Comparison of ENCODE assay signal across 6 cellular contexts in the genomic region with DNA sequence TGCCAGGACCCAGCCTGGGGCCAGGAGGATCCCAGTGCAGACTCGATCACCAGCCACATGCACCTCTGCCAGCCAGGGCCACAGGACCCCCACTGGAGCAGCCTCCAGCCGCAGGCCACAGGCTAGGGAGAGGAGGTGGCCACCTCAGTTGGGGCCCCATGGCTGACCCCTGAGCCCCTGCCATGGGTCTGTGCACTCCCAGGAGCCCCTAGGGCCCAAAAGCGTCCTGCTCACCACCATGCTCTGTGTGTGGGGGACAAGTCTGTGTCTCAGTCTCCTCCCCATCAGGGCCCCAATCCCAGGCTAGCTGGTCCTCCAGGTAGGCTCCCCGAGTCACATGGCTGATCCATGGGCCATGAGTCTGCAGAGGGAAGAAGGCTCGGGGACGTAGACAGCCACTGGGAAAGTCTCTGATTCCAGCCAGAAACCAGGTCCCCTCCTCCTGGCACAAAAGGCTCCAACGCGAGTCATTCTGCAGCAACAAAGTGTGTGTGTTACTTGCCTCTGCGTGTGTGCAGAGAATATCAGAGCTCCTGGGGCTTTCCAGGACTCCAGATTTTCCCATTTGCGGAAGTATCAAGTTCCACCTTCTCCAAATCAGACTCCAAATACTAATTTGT. TPM values are rescaled to one million over a fixed set of nuclear protein-coding genes. Genes with fewer than 3 reads are reported as not detected.
DNase-seq lines count a peak whose midpoint lies in the region; ATAC-seq lines count a peak whose summit lies in the region.

No MANE protein-coding gene starts in this region.

- DNase-seq in activated CD8-positive, alpha-beta T cell treated with anti-CD3 and anti-CD28 coated beads, Interleukin-2, amount 10 ng/mL, durations not matched to agents 7 days and 5 days = no peak
- peak in 1 of 2 donors; percentile 44 for DNase-seq in left colon
- no peak for DNase-seq in OCI-M2 (lab: John Stamatoyannopoulos, UW; ENCODE audit: unreplicated experiment)
- DNase-seq in GM19240 (ENCODE audit: insufficient read length, low spot score) = no peak
- DNase-seq in effector CD8-positive, alpha-beta T cell (lab: John Stamatoyannopoulos, UW) = no peak

- H3K9me3 Mint-ChIP-seq in activated CD8-positive, alpha-beta T cell treated with anti-CD3 and anti-CD28 coated beads, Interleukin-2, amount 10 ng/mL, durations not matched to agents 7 days and 5 days (ENCODE audit: insufficient read depth) = no peaks in the 10 kb centered on the region

- peaks cover 6% of the 10 kb centered on the region for H3K27me3 Mint-ChIP-seq in activated CD8-positive, alpha-beta T cell treated with anti-CD3 and anti-CD28 coated beads, Interleukin-2, amount 10 ng/mL, durations not matched to agents 7 days and 5 days (ENCODE audit: low read depth)

- POLR2A ChIA-PET in activated CD8-positive, alpha-beta T cell treated with anti-CD3 and anti-CD28 coated beads, Interleukin-2, amount 10 ng/mL, durations not matched to agents 7 days and 5 days (lab: Charles Lee) = interaction anchor here (0.6 to 6.9 kb wide), 17 partner anchors 10 to 188 kb away, joined by 3 to 46 read pairs (median 5); a partner anchor contains a TSS

- peak; percentile 4 for ATAC-seq in GM21529 (IDR thresholded peaks at IDR 0.05; ENCODE audit: unreplicated experiment)
- ATAC-seq in activated CD8-positive, alpha-beta T cell treated with anti-CD3 and anti-CD28 coated beads, Interleukin-2, amount 10 ng/mL, durations not matched to agents 7 days and 5 days = no peak
- ATAC-seq in left colon = peak; percentile 5

- CTCF ChIA-PET in activated CD8-positive, alpha-beta T cell treated with anti-CD3 and anti-CD28 coated beads, Interleukin-2, amount 10 ng/mL, durations not matched to agents 7 days and 5 days (lab: Charles Lee) = interaction anchor here (0.6 to 6.0 kb wide), 49 partner anchors 9 to 327 kb away, joined by 3 to 71 read pairs (median 4); a partner anchor contains a TSS

- H3K27ac Mint-ChIP-seq in activated CD8-positive, alpha-beta T cell treated with anti-CD3 and anti-CD28 coated beads, Interleukin-2, amount 10 ng/mL, durations not matched to agents 7 days and 5 days = peak overlapping the region; percentile 85

- intact Hi-C loops in left colon (cut with DNase I, micrococcal nuclease) = loop anchor here in 1 of 2 donors (10.0 kb wide), 1 partner anchor 157 kb away; a partner anchor contains a TSS

- peak overlapping the region; percentile 74 for H3K4me3 Mint-ChIP-seq in activated CD8-positive, alpha-beta T cell treated with anti-CD3 and anti-CD28 coated beads, Interleukin-2, amount 10 ng/mL, durations not matched to agents 7 days and 5 days

- H3K4me1 Mint-ChIP-seq in activated CD8-positive, alpha-beta T cell treated with anti-CD3 and anti-CD28 coated beads, Interleukin-2, amount 10 ng/mL, durations not matched to agents 7 days and 5 days (ENCODE audit: low read depth) = peaks cover 17% of the 10 kb centered on the region

- no peaks in the 10 kb centered on the region for H3K36me3 Mint-ChIP-seq in activated CD8-positive, alpha-beta T cell treated with anti-CD3 and anti-CD28 coated beads, Interleukin-2, amount 10 ng/mL, durations not matched to agents 7 days and 5 days (ENCODE audit: low read depth)

RNA-seq across cellular contexts. Expression of a gene that starts 6.1 kb away (rescaled TPM):
- total RNA-seq in activated CD8-positive, alpha-beta T cell treated with anti-CD3 and anti-CD28 coated beads, Interleukin-2, amount 10 ng/mL, durations not matched to agents 7 days and 5 days = not detected
- 100 to 1,000 TPM; 409 to 428 TPM for total RNA-seq in left colon

RNA-seq across cellular contexts. Expression of a gene that starts 8.3 kb away (rescaled TPM):
- total RNA-seq in activated CD8-positive, alpha-beta T cell treated with anti-CD3 and anti-CD28 coated beads, Interleukin-2, amount 10 ng/mL, durations not matched to agents 7 days and 5 days = 1 to 10 TPM in 1 of 2 experiments, under 1 TPM in 1; 0.95 to 1.3 TPM
- total RNA-seq in left colon = 1 to 10 TPM; 8.1 to 9.7 TPM

RNA-seq across cellular contexts. Expression of a gene that starts 24.1 kb away (rescaled TPM):
- total RNA-seq in activated CD8-positive, alpha-beta T cell treated with anti-CD3 and anti-CD28 coated beads, Interleukin-2, amount 10 ng/mL, durations not matched to agents 7 days and 5 days = 10 to 100 TPM; 58.6 to 63.8 TPM
- total RNA-seq in left colon = 10 to 100 TPM; 61.6 to 76.0 TPM

RNA-seq across cellular contexts. Expression of a gene that starts 33.4 kb away (rescaled TPM):
- total RNA-seq in activated CD8-positive, alpha-beta T cell treated with anti-CD3 and anti-CD28 coated beads, Interleukin-2, amount 10 ng/mL, durations not matched to agents 7 days and 5 days = 10 to 100 TPM; 38.9 TPM
- 10 to 100 TPM; 34.6 to 36.3 TPM for total RNA-seq in left colon

RNA-seq across cellular contexts. Expression of a gene that starts 38.3 kb away (rescaled TPM):
- 100 to 1,000 TPM; 536 to 569 TPM for total RNA-seq in activated CD8-positive, alpha-beta T cell treated with anti-CD3 and anti-CD28 coated beads, Interleukin-2, amount 10 ng/mL, durations not matched to agents 7 days and 5 days
- total RNA-seq in left colon = 100 to 1,000 TPM; 158 to 173 TPM

Comparison
In these comparisons a context has a peak if more than half of its experiments do, and no peak if none do; other contexts are left out.
1. RNA of a gene that starts 6.1 kb away (total RNA-seq): 409 to 428 TPM in left colon; not detected in activated CD8-positive, alpha-beta T cell treated with anti-CD3 and anti-CD28 coated beads, Interleukin-2, amount 10 ng/mL, durations not matched to agents 7 days and 5 days; every median in the first group is over 100 times any median in the second.
2. RNA of a gene that starts 8.3 kb away (total RNA-seq): 8.1 to 9.7 TPM in left colon; 0.95 to 1.3 TPM in activated CD8-positive, alpha-beta T cell treated with anti-CD3 and anti-CD28 coated beads, Interleukin-2, amount 10 ng/mL, durations not matched to agents 7 days and 5 days; every median in the first group is over 4 times any median in the second.